ENCODE assay signal across 1 cellular context in genomic region chr19:44764975-44765948, GRCh38.
TF ChIP-seq lines count a peak whose summit lies in the region.

No MANE protein-coding gene starts in this region.

TF ChIP-seq in HepG2, 621 proteins besides CTCF, POLR2A, EP300 and RAD21 (continued from another document and continues in another):
- TF ChIP-seq ZNF407 (CRISPR knock-in tag; IDR thresholded peaks at IDR 0.05; ENCODE audit: not compliant biosample characterization): no peak
- peak; percentile 78; the same call in 1 of the 2 replicates for TF ChIP-seq ZBTB7B (CRISPR knock-in tag; IDR thresholded peaks at IDR 0.05)
- TF ChIP-seq MIXL1 (CRISPR knock-in tag; IDR thresholded peaks at IDR 0.05): peak; percentile 57; the same call in 1 of the 2 replicates
- peak; percentile 89; the same call in 1 of the 2 replicates for TF ChIP-seq NR2F2 (IDR thresholded peaks at IDR 0.05; ENCODE audit: borderline replicate concordance, low read depth)
- no peak; the same call in 1 of the 2 replicates for TF ChIP-seq SIX4 (CRISPR knock-in tag; IDR thresholded peaks at IDR 0.05)
- peak; percentile 56; the same call in 1 of the 2 replicates for TF ChIP-seq ZNF292 (CRISPR knock-in tag; IDR thresholded peaks at IDR 0.05; ENCODE audit: borderline replicate concordance, low read depth)
- peak; percentile 52; the same call in 1 of the 2 replicates for TF ChIP-seq HNF4G (IDR thresholded peaks at IDR 0.05; ENCODE audit: borderline replicate concordance, low read depth, low read length)
- no peak for TF ChIP-seq HNF4G (CRISPR knock-in tag; IDR thresholded peaks at IDR 0.05; ENCODE audit: borderline replicate concordance, low read depth)
- TF ChIP-seq KAT8 (CRISPR knock-in tag; IDR thresholded peaks at IDR 0.05): peak; percentile 44; the same call in 1 of the 2 replicates
- TF ChIP-seq FOXK1 (CRISPR knock-in tag; IDR thresholded peaks at IDR 0.05; ENCODE audit: borderline replicate concordance, low read depth): peak; percentile 66; the same call in 1 of the 2 replicates
- 0 out of 2 replicates have a peak, but pooled peaks have one; percentile 71 for TF ChIP-seq ZXDC (CRISPR knock-in tag; IDR thresholded peaks at IDR 0.05)
- 0 out of 2 replicates have a peak, but pooled peaks have one; percentile 49 for TF ChIP-seq NFIC (IDR thresholded peaks at IDR 0.05; ENCODE audit: low read length)
- TF ChIP-seq IKZF5 (CRISPR knock-in tag; IDR thresholded peaks at IDR 0.05): peak; percentile 17; the same call in 1 of the 2 replicates
- TF ChIP-seq GABPB1 (CRISPR knock-in tag; IDR thresholded peaks at IDR 0.05): peak; percentile 25; the same call in 1 of the 2 replicates
- peak; percentile 38; the same call in 1 of the 2 replicates for TF ChIP-seq PHF8 (CRISPR knock-in tag; IDR thresholded peaks at IDR 0.05)
- TF ChIP-seq HDAC2 (CRISPR knock-in tag; IDR thresholded peaks at IDR 0.05): peak; percentile 92
- TF ChIP-seq ELF3 (CRISPR knock-in tag; IDR thresholded peaks at IDR 0.05): no peak; the same call in none of the 2 replicates
- TF ChIP-seq REST (IDR thresholded peaks at IDR 0.05; ENCODE audit: borderline replicate concordance in 1 of 2, low read depth in 1 of 2, low read length in 2 of 2): peak in 1 of 2 experiments; percentile 45; a peak in 1 of 4 replicates
- TF ChIP-seq SMARCE1 (IDR thresholded peaks at IDR 0.05; ENCODE audit: borderline replicate concordance): no peak
- TF ChIP-seq HMGXB4 (CRISPR knock-in tag; IDR thresholded peaks at IDR 0.05; ENCODE audit: borderline replicate concordance in 1 of 2, low read depth in 1 of 2): peak in 1 of 2 experiments; percentile 37; a peak in 1 of 4 replicates
- peak; percentile 79 for TF ChIP-seq ARID5B (CRISPR knock-in tag; IDR thresholded peaks at IDR 0.05)
- peak; percentile 42; the same call in 1 of the 2 replicates for TF ChIP-seq UBTF (CRISPR knock-in tag; IDR thresholded peaks at IDR 0.05)
- no peak for TF ChIP-seq IRF9 (CRISPR knock-in tag; IDR thresholded peaks at IDR 0.05; ENCODE audit: borderline replicate concordance)
